17 cellular contexts compared by ENCODE assay signal in the genomic region with DNA sequence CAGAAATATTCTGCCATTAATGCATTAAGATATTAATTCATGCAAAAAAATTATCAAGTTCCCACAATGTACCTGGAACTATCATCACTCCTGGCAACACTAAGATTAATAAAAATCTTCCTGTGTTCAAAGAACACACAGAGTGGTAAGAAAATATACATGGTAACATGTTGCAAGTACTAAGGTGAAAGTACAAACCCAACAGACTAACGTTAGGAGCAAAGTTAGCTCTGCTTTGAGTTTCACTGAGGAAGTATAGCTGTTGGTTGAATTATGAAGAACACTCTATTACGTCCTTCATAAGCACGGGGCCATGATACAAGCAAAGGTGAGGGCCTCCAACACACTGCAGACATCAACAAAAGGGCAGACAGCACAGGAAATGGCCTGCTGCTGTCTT. TPM values are rescaled to one million over a fixed set of nuclear protein-coding genes. Genes with fewer than 3 reads are reported as not detected.
A peak's percentile ranks its signal among the peaks of the same experiment; 100 is the strongest.
DNase-seq lines count a peak whose midpoint lies in the region; ATAC-seq, FAIRE-seq and TF ChIP-seq lines count a peak whose summit lies in the region.
"Had no signal": no experiment of that assay in that cellular context is flagged by ENCODE, and none has a peak within 500 bp of the region (broad histone marks: within the 10 kb centered on the region; RNA-seq: fewer than 3 reads in every experiment).

No MANE protein-coding gene starts in this region.

- CTCF ChIA-PET in CD8-positive, alpha-beta T cell (lab: Charles Lee), result no interaction called here
- CTCF ChIA-PET in endothelial cell of umbilical vein (lab: Charles Lee), result no interaction called here

- POLR2A ChIA-PET in CD8-positive, alpha-beta T cell (lab: Charles Lee), result no interaction called here
- POLR2A ChIA-PET in endothelial cell of umbilical vein (lab: Charles Lee), result no interaction called here

- H2AFZ ChIP-seq in endothelial cell of umbilical vein (ENCODE audit: low read depth, low read length), result no peak overlapping the region

- peaks cover 23% of the 10 kb centered on the region for H3K4me1 ChIP-seq in CD4-positive, CD25-positive, alpha-beta regulatory T cell (ENCODE audit: control insufficient read depth, insufficient read depth, low read length, poor library complexity, severe bottlenecking)
- H3K4me1 ChIP-seq in CD8-positive, alpha-beta T cell (ENCODE audit: insufficient read depth, low read length), result peaks cover 22% of the 10 kb centered on the region
- H3K4me1 ChIP-seq in endothelial cell of umbilical vein (ENCODE audit: control insufficient read depth, extremely low read depth, insufficient read depth, low read length), result peaks cover 4% of the 10 kb centered on the region

- no peak overlapping the region for H3K4me3 Mint-ChIP-seq in activated T-cell treated with anti-CD3 and anti-CD28 coated beads, Interleukin-2, amount 50 U/mL, for 72 hours
- H3K4me3 Mint-ChIP-seq in CD4-positive, CD25-positive, alpha-beta regulatory T cell, result peak overlapping the region in 2 of 4 donors; percentile 16 to 36
- H3K4me3 Mint-ChIP-seq in CD8-positive, alpha-beta T cell, result no peak overlapping the region
- H3K4me3 Mint-ChIP-seq in immature natural killer cell (no peak overlapping the region), endothelial cell (ENCODE audit: unreplicated experiment) (no peak overlapping the region)
- H3K4me3 Mint-ChIP-seq: H9 had no signal

- dilution Hi-C loops in endothelial cell of umbilical vein (cut with MboI; ENCODE audit: extremely low pct_ligation_motif_present, low sequenced_read_pairs), result no loop called here

- intact Hi-C loops in CD8-positive, alpha-beta T cell (cut with DNase I, micrococcal nuclease), result loop anchor here (10.0 kb wide), 3 partner anchors 122 to 472 kb away; no protein-coding TSS in a partner anchor
- intact Hi-C loops in endothelial cell of umbilical vein (cut with micrococcal nuclease), result no loop called here

- no peak overlapping the region for H3K4me2 ChIP-seq in endothelial cell of umbilical vein (ENCODE audit: insufficient read depth, low read length)
- H3K4me2 ChIP-seq: A549; BLaER1 treated with 17β-estradiol and CSF1 and Interleukin-3, amounts not matched to agents 10 nM and 100 nM had no signal

- H3K9ac ChIP-seq in endothelial cell of umbilical vein (replicated peaks; ENCODE audit: extremely low read depth, insufficient read depth, low read length), result no peak overlapping the region
- H3K9ac ChIP-seq: BLaER1 treated with 17β-estradiol and CSF1 and Interleukin-3, amounts not matched to agents 10 nM and 100 nM had no signal

- peaks cover 47% of the 10 kb centered on the region for H3K4me1 Mint-ChIP-seq in activated T-cell treated with anti-CD3 and anti-CD28 coated beads, Interleukin-2, amount 50 U/mL, for 72 hours (ENCODE audit: low read depth)
- H3K4me1 Mint-ChIP-seq in CD4-positive, CD25-positive, alpha-beta regulatory T cell, result peaks cover 36 to 78% (median 60%) of the 10 kb centered on the region in 4 donors
- peaks cover 58% of the 10 kb centered on the region for H3K4me1 Mint-ChIP-seq in CD8-positive, alpha-beta T cell (ENCODE audit: low read depth)
- H3K4me1 Mint-ChIP-seq in immature natural killer cell (peaks cover 42 to 65% of the 10 kb centered on the region in 2 donors), endothelial cell (ENCODE audit: unreplicated experiment) (peaks cover 35% of the 10 kb centered on the region)

- peaks cover 14 to 25% of the 10 kb centered on the region in 2 donors for H3K36me3 Mint-ChIP-seq in activated T-cell treated with anti-CD3 and anti-CD28 coated beads, Interleukin-2, amount 50 U/mL, for 72 hours (ENCODE audit: insufficient read depth in 2 of 2)
- peaks cover 61% of the 10 kb centered on the region for H3K36me3 Mint-ChIP-seq in CD4-positive, CD25-positive, alpha-beta regulatory T cell
- H3K36me3 Mint-ChIP-seq in CD8-positive, alpha-beta T cell, result peaks cover 75% of the 10 kb centered on the region
- peaks cover 19 to 37% (median 23%) of the 10 kb centered on the region in 3 donors for H3K36me3 Mint-ChIP-seq in immature natural killer cell
- peaks cover 50% of the 10 kb centered on the region for H3K36me3 Mint-ChIP-seq in endothelial cell (ENCODE audit: low read depth, unreplicated experiment)

- peaks cover 20% of the 10 kb centered on the region for H3K36me3 ChIP-seq in CD4-positive, CD25-positive, alpha-beta regulatory T cell (ENCODE audit: control insufficient read depth, insufficient read depth, low read length)
- H3K36me3 ChIP-seq in CD8-positive, alpha-beta T cell (ENCODE audit: insufficient read depth, low read length), result peaks cover 18% of the 10 kb centered on the region
- peaks cover 0 to 6% of the 10 kb centered on the region in 2 experiments for H3K36me3 ChIP-seq in endothelial cell of umbilical vein (ENCODE audit: control insufficient read depth in 2 of 2, extremely low read depth in 1 of 2, insufficient read depth in 2 of 2, low read length in 2 of 2)

- no peak for TF ChIP-seq CTCF in CD8-positive, alpha-beta T cell (IDR thresholded peaks at IDR 0.05)
- TF ChIP-seq CTCF in endothelial cell of umbilical vein (IDR thresholded peaks at IDR 0.05; ENCODE audit: extremely low read depth in 1 of 2, insufficient read depth in 1 of 2, low read depth in 1 of 2, low read length in 2 of 2) (no peak), endothelial cell (IDR thresholded peaks at IDR 0.05; ENCODE audit: unreplicated experiment) (no peak)

- H3K27me3 Mint-ChIP-seq in activated T-cell treated with anti-CD3 and anti-CD28 coated beads, Interleukin-2, amount 50 U/mL, for 72 hours (ENCODE audit: low read depth), result no peaks in the 10 kb centered on the region
- no peaks in the 10 kb centered on the region for H3K27me3 Mint-ChIP-seq in CD4-positive, CD25-positive, alpha-beta regulatory T cell
- H3K27me3 Mint-ChIP-seq in CD8-positive, alpha-beta T cell (ENCODE audit: low read depth), result no peaks in the 10 kb centered on the region
- H3K27me3 Mint-ChIP-seq in immature natural killer cell (ENCODE audit: low read depth in 3 of 3) (peaks cover 0 to 2% (median 1%) of the 10 kb centered on the region in 3 donors), endothelial cell (ENCODE audit: unreplicated experiment) (peaks cover 4% of the 10 kb centered on the region)
- H3K27me3 Mint-ChIP-seq: CD4-positive, alpha-beta memory T cell had no signal

- peak overlapping the region; percentile 23 for H3K27ac ChIP-seq in CD4-positive, CD25-positive, alpha-beta regulatory T cell (ENCODE audit: insufficient read depth, low read length, poor library complexity, severe bottlenecking)
- no peak overlapping the region for H3K27ac ChIP-seq in CD8-positive, alpha-beta T cell (ENCODE audit: low read depth, low read length)
- no peak overlapping the region for H3K27ac ChIP-seq in endothelial cell of umbilical vein (ENCODE audit: insufficient read depth, low read depth, low read length)
- H3K27ac ChIP-seq: A549; BLaER1 treated with 17β-estradiol and CSF1 and Interleukin-3, amounts not matched to agents 10 nM and 100 nM had no signal

- peak; percentile 12 for FAIRE-seq in endothelial cell of umbilical vein (lab: Jason Lieb, UNC)
- FAIRE-seq: A549, GM12892 had no signal

- ATAC-seq in activated T-cell treated with anti-CD3 and anti-CD28 coated beads, Interleukin-2, amount 50 U/mL, for 72 hours (replicated peaks in 1 of 2), result no peak
- no peak for ATAC-seq in CD4-positive, CD25-positive, alpha-beta regulatory T cell (ENCODE audit: low read depth in 2 of 2)
- ATAC-seq in CD8-positive, alpha-beta T cell, result no peak
- ATAC-seq: A549 had no signal

- H3K9me3 Mint-ChIP-seq in activated T-cell treated with anti-CD3 and anti-CD28 coated beads, Interleukin-2, amount 50 U/mL, for 72 hours, result no peaks in the 10 kb centered on the region
- peaks cover 0 to 2% (median 0%) of the 10 kb centered on the region in 7 donors for H3K9me3 Mint-ChIP-seq in CD4-positive, CD25-positive, alpha-beta regulatory T cell
- H3K9me3 Mint-ChIP-seq in CD8-positive, alpha-beta T cell, result no peaks in the 10 kb centered on the region
- no peaks in the 10 kb centered on the region for H3K9me3 Mint-ChIP-seq in immature natural killer cell
- no peaks in the 10 kb centered on the region for H3K9me3 Mint-ChIP-seq in endothelial cell (ENCODE audit: unreplicated experiment)
- H3K9me3 Mint-ChIP-seq: CD4-positive, alpha-beta memory T cell; H9 had no signal

- no peaks in the 10 kb centered on the region for H3K9me3 ChIP-seq in CD4-positive, CD25-positive, alpha-beta regulatory T cell (ENCODE audit: control insufficient read depth in 2 of 2, low read length in 2 of 2)
- H3K9me3 ChIP-seq in CD8-positive, alpha-beta T cell (ENCODE audit: low read length), result no peaks in the 10 kb centered on the region
- H3K9me3 ChIP-seq in endothelial cell of umbilical vein (replicated peaks; ENCODE audit: control insufficient read depth, insufficient read depth, low read length), result no peaks in the 10 kb centered on the region
- H3K9me3 ChIP-seq: A549; BLaER1 treated with 17β-estradiol and CSF1 and Interleukin-3, amounts not matched to agents 10 nM and 100 nM; Caco-2 had no signal

- no peaks in the 10 kb centered on the region for H3K9me1 ChIP-seq in endothelial cell of umbilical vein (replicated peaks; ENCODE audit: control insufficient read depth, extremely low read depth, insufficient read depth, low read length)

- H3K4me3 ChIP-seq in CD4-positive, CD25-positive, alpha-beta regulatory T cell (ENCODE audit: low read depth, low read length), result no peak overlapping the region
- H3K4me3 ChIP-seq in CD8-positive, alpha-beta T cell (ENCODE audit: low read depth, low read length), result no peak overlapping the region
- no peak overlapping the region for H3K4me3 ChIP-seq in endothelial cell of umbilical vein (replicated peaks in 1 of 3; ENCODE audit: insufficient read depth in 1 of 3, low read depth in 1 of 3, low read length in 3 of 3)
- H3K4me3 ChIP-seq: A549; BLaER1 treated with 17β-estradiol and CSF1 and Interleukin-3, amounts not matched to agents 10 nM and 100 nM had no signal

- no peaks in the 10 kb centered on the region for H4K20me1 ChIP-seq in endothelial cell of umbilical vein (replicated peaks; ENCODE audit: control insufficient read depth, extremely low read depth, insufficient read depth, low read length)
- H4K20me1 ChIP-seq: BLaER1 treated with 17β-estradiol and CSF1 and Interleukin-3, amounts not matched to agents 10 nM and 100 nM had no signal

- no peaks in the 10 kb centered on the region for H3K27me3 ChIP-seq in CD4-positive, CD25-positive, alpha-beta regulatory T cell (ENCODE audit: control insufficient read depth, insufficient read depth, low read length)
- no peaks in the 10 kb centered on the region for H3K27me3 ChIP-seq in CD8-positive, alpha-beta T cell (ENCODE audit: insufficient read depth, low read length)
- H3K27me3 ChIP-seq in endothelial cell of umbilical vein (ENCODE audit: control insufficient read depth in 2 of 2, insufficient read depth in 2 of 2, low read length in 2 of 2), result no peaks in the 10 kb centered on the region
- H3K27me3 ChIP-seq: BLaER1 treated with 17β-estradiol and CSF1 and Interleukin-3, amounts not matched to agents 10 nM and 100 nM had no signal

- no peak for DNase-seq in activated T-cell treated with anti-CD3 and anti-CD28 coated beads, Interleukin-2, amount 50 U/mL, for 72 hours
- DNase-seq in activated T-cell treated with anti-CD3 and anti-CD28 coated beads, Interleukin-2, amount 50 U/mL, for 1 hour, result no peak
- peak in 1 of 3 donors; percentile 13 for DNase-seq in CD4-positive, CD25-positive, alpha-beta regulatory T cell
- DNase-seq in CD8-positive, alpha-beta T cell, result no peak
- DNase-seq in endothelial cell of umbilical vein (ENCODE audit: low read depth, low spot score) (no peak), immature natural killer cell (no peak), endothelial cell (ENCODE audit: low spot score) (no peak), NCI-H446 (lab: John Stamatoyannopoulos, UW) (no peak)
- DNase-seq: Caco-2; CD4-positive, alpha-beta memory T cell; DND-41; GDM1; GOT3; H9 had no signal

- peaks cover 2% of the 10 kb centered on the region for H3K79me2 ChIP-seq in endothelial cell of umbilical vein (ENCODE audit: control insufficient read depth, insufficient read depth, low read length)

- no peak for TF ChIP-seq POLR2A in endothelial cell of umbilical vein (IDR thresholded peaks at IDR 0.05; ENCODE audit: low read depth, low read length)

- peak overlapping the region; percentile 65 for H3K27ac Mint-ChIP-seq in activated T-cell treated with anti-CD3 and anti-CD28 coated beads, Interleukin-2, amount 50 U/mL, for 72 hours
- H3K27ac Mint-ChIP-seq in CD4-positive, CD25-positive, alpha-beta regulatory T cell, result peak overlapping the region in 2 of 3 donors; percentile 41 to 87
- peak overlapping the region; percentile 12 for H3K27ac Mint-ChIP-seq in CD8-positive, alpha-beta T cell
- peak overlapping the region in 2 of 6 donors; percentile 25 to 47 for H3K27ac Mint-ChIP-seq in immature natural killer cell
- H3K27ac Mint-ChIP-seq in endothelial cell (ENCODE audit: unreplicated experiment), result no peak overlapping the region

- no TSS peak for BruUV-seq in endothelial cell of umbilical vein (replicated peaks; lab: Mats Ljungman, UMichigan)

RNA-seq across cellular contexts. Expression of gene ZNF33B, which starts 5.8 kb away (rescaled TPM):
- 10 to 100 TPM; 12.1 to 15.4 TPM for total RNA-seq in activated T-cell treated with anti-CD3 and anti-CD28 coated beads, Interleukin-2, amount 50 U/mL, for 72 hours
- total RNA-seq in CD4-positive, CD25-positive, alpha-beta regulatory T cell, result 23.5 TPM
- 10 to 100 TPM in 1 of 4 donors, 1 to 10 TPM in 3; 7.1 to 10.0 (median 9.0) TPM for polyA plus RNA-seq in CD4-positive, CD25-positive, alpha-beta regulatory T cell
- total RNA-seq in CD8-positive, alpha-beta T cell, result 10 to 100 TPM; 16.4 to 17.0 TPM
- total RNA-seq in endothelial cell of umbilical vein (15.1 and 15.3 TPM in 2 replicates), endothelial cell (ENCODE audit: unreplicated experiment) (63.4 TPM)
- polyA plus RNA-seq in endothelial cell of umbilical vein (3.1 and 14.0 TPM in 2 replicates), immature natural killer cell (10 to 100 TPM in 1 of 3 donors, 1 to 10 TPM in 2; 9.4 to 13.6 (median 9.6) TPM)
- 4.9 and 5.7 TPM in 2 replicates for polyA plus RNA-seq in endothelial cell of umbilical vein (2011; cell fraction: cytosol; rRNA removed)
- 16.6 and 22.8 TPM in 2 replicates for polyA plus RNA-seq in endothelial cell of umbilical vein (2011; cell fraction: nucleus; rRNA removed)
- 6.9 and 9.7 TPM in 2 replicates for polyA plus RNA-seq in endothelial cell of umbilical vein (2012)
- 19.8 and 20.2 TPM in 2 replicates for polyA minus RNA-seq in endothelial cell of umbilical vein
- 9.0 TPM for polyA minus RNA-seq in endothelial cell of umbilical vein (2011; cell fraction: cytosol; rRNA and poly(A)+ RNA removed)
- polyA minus RNA-seq in endothelial cell of umbilical vein (2011; cell fraction: nucleus; rRNA and poly(A)+ RNA removed), result 13.2 and 48.2 TPM in 2 replicates
